ENCODE assay signal across 20 cellular contexts in the genomic region with DNA sequence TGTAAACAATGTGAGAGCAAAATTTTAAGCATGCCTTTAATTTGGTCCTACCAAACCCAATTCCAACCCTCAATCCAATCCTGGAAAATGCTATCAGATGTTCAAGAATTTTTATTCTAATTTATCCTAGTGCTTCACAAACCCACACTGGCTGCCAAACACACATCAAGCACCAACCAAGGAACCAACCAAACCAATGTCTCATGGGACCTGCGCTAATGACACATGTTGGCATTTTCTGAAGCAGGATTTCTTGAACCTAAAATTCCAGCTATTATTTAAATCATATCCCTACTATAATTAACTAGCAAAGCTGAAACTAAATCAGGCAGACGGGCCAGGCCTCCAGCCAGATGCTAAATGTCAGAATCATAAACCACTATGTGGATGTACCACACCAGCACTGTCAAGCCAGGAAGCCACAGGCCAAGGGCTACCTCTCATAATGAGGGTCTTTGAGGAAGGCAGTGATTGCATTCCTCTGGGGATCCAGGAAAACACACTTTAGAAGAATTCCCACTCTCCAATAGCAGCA. TPM values are rescaled to one million over a fixed set of nuclear protein-coding genes. Genes with fewer than 3 reads are reported as not detected.
A peak's percentile ranks its signal among the peaks of the same experiment; 100 is the strongest.
DNase-seq lines count a peak whose midpoint lies in the region; ATAC-seq and TF ChIP-seq lines count a peak whose summit lies in the region.
"Had no signal": no experiment of that assay in that cellular context is flagged by ENCODE, and none has a peak within 500 bp of the region (broad histone marks: within the 10 kb centered on the region; RNA-seq: fewer than 3 reads in every experiment).

No MANE protein-coding gene starts in this region.

- ATAC-seq in gastroesophageal sphincter, result no peak
- ATAC-seq in activated CD8-positive, alpha-beta T cell treated with anti-CD3 and anti-CD28 coated beads for 36 hours, result no peak
- ATAC-seq: left lung, upper lobe of right lung had no signal

- no peak overlapping the region for H3K27ac Mint-ChIP-seq in activated CD8-positive, alpha-beta T cell treated with anti-CD3 and anti-CD28 coated beads for 36 hours
- H3K27ac Mint-ChIP-seq: CD8-positive, alpha-beta memory T cell; nephron progenitor cell had no signal

- H3K9me3 ChIP-seq in BLaER1 treated with 17β-estradiol and CSF1 and Interleukin-3, amounts not matched to agents 10 nM and 100 nM (replicated peaks in 1 of 11), result no peaks in the 10 kb centered on the region
- H3K9me3 ChIP-seq in SJSA1 (replicated peaks) (no peaks in the 10 kb centered on the region), gastroesophageal sphincter (no peaks in the 10 kb centered on the region), skeletal muscle satellite cell (replicated peaks; ENCODE audit: low read length) (no peaks in the 10 kb centered on the region)
- H3K9me3 ChIP-seq: left lung, prostate gland, upper lobe of right lung had no signal

- H3K4me1 ChIP-seq in BLaER1 treated with 17β-estradiol and CSF1 and Interleukin-3, amounts not matched to agents 10 nM and 100 nM, result peaks cover 65 to 96% (median 78%) of the 10 kb centered on the region in 10 experiments
- peaks cover 33% of the 10 kb centered on the region for H3K4me1 ChIP-seq in SJSA1 (replicated peaks)
- peaks cover 0 to 90% (median 42%) of the 10 kb centered on the region in 3 donors for H3K4me1 ChIP-seq in gastroesophageal sphincter
- peaks cover 43% of the 10 kb centered on the region for H3K4me1 ChIP-seq in skeletal muscle satellite cell (ENCODE audit: control insufficient read depth, insufficient read depth, low read length)
- H3K4me1 ChIP-seq: prostate gland had no signal

- peaks cover 81 to 100% (median 96%) of the 10 kb centered on the region in 11 experiments for H4K20me1 ChIP-seq in BLaER1 treated with 17β-estradiol and CSF1 and Interleukin-3, amounts not matched to agents 10 nM and 100 nM

- no peaks in the 10 kb centered on the region for H3K9me3 Mint-ChIP-seq in activated CD8-positive, alpha-beta T cell treated with anti-CD3 and anti-CD28 coated beads for 36 hours
- H3K9me3 Mint-ChIP-seq: CD8-positive, alpha-beta memory T cell; nephron progenitor cell had no signal

- no peak for DNase-seq in SJSA1 (ENCODE audit: low read depth in 1 of 2, low spot score in 2 of 2)
- DNase-seq in GM10248 (ENCODE audit: extremely low spot score), result no peak
- DNase-seq in erythroblast (lab: John Stamatoyannopoulos, UW), result no peak
- DNase-seq in activated CD8-positive, alpha-beta T cell treated with anti-CD3 and anti-CD28 coated beads for 36 hours, result no peak
- DNase-seq: activated CD4-positive, alpha-beta T cell treated with anti-CD3 and anti-CD28 coated beads, Interleukin-2, amount 50 U/mL, for 48 hours; activated CD4-positive, CD25-positive, alpha-beta regulatory T cell; CD8-positive, alpha-beta memory T cell; Karpas-422; left lung; midbrain; NCI-H1048; NCI-H187; nephron progenitor cell; RPMI8226; T1000; upper lobe of right lung had no signal

- no peak for TF ChIP-seq CTCF in gastroesophageal sphincter (IDR thresholded peaks at IDR 0.05)
- no peak for TF ChIP-seq CTCF in GM10248 (IDR thresholded peaks at IDR 0.05; ENCODE audit: control extremely low read depth, extremely low read depth, low read depth, missing control alignments)
- TF ChIP-seq CTCF in activated CD8-positive, alpha-beta T cell treated with anti-CD3 and anti-CD28 coated beads for 36 hours (IDR thresholded peaks at IDR 0.05), result no peak

- no peak overlapping the region for H3K4me3 ChIP-seq in BLaER1 treated with 17β-estradiol and CSF1 and Interleukin-3, amounts not matched to agents 10 nM and 100 nM
- H3K4me3 ChIP-seq in SJSA1 (no peak overlapping the region), gastroesophageal sphincter (no peak overlapping the region), skeletal muscle satellite cell (ENCODE audit: low read length) (no peak overlapping the region)
- H3K4me3 ChIP-seq: left lung, prostate gland, upper lobe of right lung had no signal

- CTCF ChIA-PET in GM10248 (lab: Yijun Ruan, JAX), result interaction anchor here (1.1 to 1.9 kb wide), 6 partner anchors 10 to 422 kb away, joined by 3 to 9 read pairs (median 3); no protein-coding TSS in a partner anchor
- CTCF ChIA-PET in activated CD8-positive, alpha-beta T cell treated with anti-CD3 and anti-CD28 coated beads for 36 hours (lab: Charles Lee), result no interaction called here

- no peak overlapping the region for H3K27ac ChIP-seq in BLaER1 treated with 17β-estradiol and CSF1 and Interleukin-3, amounts not matched to agents 10 nM and 100 nM
- peak overlapping the region; percentile 21; the same call in 1 of the 2 replicates for H3K27ac ChIP-seq in SJSA1
- H3K27ac ChIP-seq in gastroesophageal sphincter, result peak overlapping the region in 3 of 4 donors; percentile 40 to 53 (median 47)
- H3K27ac ChIP-seq: left lung, prostate gland, upper lobe of right lung had no signal

- H3K4me1 Mint-ChIP-seq in activated CD8-positive, alpha-beta T cell treated with anti-CD3 and anti-CD28 coated beads for 36 hours (ENCODE audit: low read depth), result peaks cover 3% of the 10 kb centered on the region

- H3K27me3 ChIP-seq in BLaER1 treated with 17β-estradiol and CSF1 and Interleukin-3, amounts not matched to agents 10 nM and 100 nM, result peaks cover 0 to 13% (median 11%) of the 10 kb centered on the region in 11 experiments; a peak in 13 of 22 replicates
- H3K27me3 ChIP-seq in SJSA1 (replicated peaks), result no peaks in the 10 kb centered on the region
- no peaks in the 10 kb centered on the region for H3K27me3 ChIP-seq in gastroesophageal sphincter
- no peaks in the 10 kb centered on the region for H3K27me3 ChIP-seq in skeletal muscle satellite cell (ENCODE audit: control insufficient read depth, insufficient read depth, low read length)
- H3K27me3 ChIP-seq: left lung, upper lobe of right lung had no signal

- intact Hi-C loops in activated CD8-positive, alpha-beta T cell treated with anti-CD3 and anti-CD28 coated beads for 36 hours (cut with micrococcal nuclease), result no loop called here

- WGBS in gastroesophageal sphincter (ENCODE audit: low coverage in 1 of 2), 2 donors, result 40 to 64% methylated on average over 2 of the region's 2 CpGs

- peaks cover 9% of the 10 kb centered on the region for H3K27me3 Mint-ChIP-seq in activated CD8-positive, alpha-beta T cell treated with anti-CD3 and anti-CD28 coated beads for 36 hours

- no peak for TF ChIP-seq POLR2A in gastroesophageal sphincter (IDR thresholded peaks at IDR 0.05)
- no peak for TF ChIP-seq POLR2A in erythroblast (IDR thresholded peaks at IDR 0.05; ENCODE audit: low read length)

- peak overlapping the region; percentile 32 to 99 (median 68) for H3K4me2 ChIP-seq in BLaER1 treated with 17β-estradiol and CSF1 and Interleukin-3, amounts not matched to agents 10 nM and 100 nM
- peak overlapping the region; percentile 26 for H3K4me2 ChIP-seq in skeletal muscle satellite cell (ENCODE audit: low read length)

- POLR2A ChIA-PET in GM10248 (lab: Yijun Ruan, JAX), result no interaction called here
- POLR2A ChIA-PET in activated CD8-positive, alpha-beta T cell treated with anti-CD3 and anti-CD28 coated beads for 36 hours (lab: Charles Lee), result no interaction called here

- H3K36me3 ChIP-seq in BLaER1 treated with 17β-estradiol and CSF1 and Interleukin-3, amounts not matched to agents 10 nM and 100 nM, result peaks cover 0 to 80% (median 12%) of the 10 kb centered on the region in 11 experiments; a peak in 10 of 22 replicates
- H3K36me3 ChIP-seq in SJSA1 (peaks cover 49% of the 10 kb centered on the region), gastroesophageal sphincter (peaks cover 0 to 6% of the 10 kb centered on the region in 2 donors), skeletal muscle satellite cell (ENCODE audit: insufficient read depth, low read length) (peaks cover 26% of the 10 kb centered on the region)
- H3K36me3 ChIP-seq: left lung, prostate gland, upper lobe of right lung had no signal

- H3K36me3 Mint-ChIP-seq in activated CD8-positive, alpha-beta T cell treated with anti-CD3 and anti-CD28 coated beads for 36 hours (ENCODE audit: low read depth), result no peaks in the 10 kb centered on the region

- H3K4me3 Mint-ChIP-seq in activated CD8-positive, alpha-beta T cell treated with anti-CD3 and anti-CD28 coated beads for 36 hours, result no peak overlapping the region
- H3K4me3 Mint-ChIP-seq: CD8-positive, alpha-beta memory T cell; nephron progenitor cell had no signal

- no peak for TF ChIP-seq EP300 in gastroesophageal sphincter (IDR thresholded peaks at IDR 0.05)

- no peak overlapping the region for H3K9ac ChIP-seq in BLaER1 treated with 17β-estradiol and CSF1 and Interleukin-3, amounts not matched to agents 10 nM and 100 nM
- H3K9ac ChIP-seq in skeletal muscle satellite cell (ENCODE audit: low read depth, low read length), result peak overlapping the region; percentile 21

RNA-seq across cellular contexts. Expression of gene LATS2, which starts 5.8 kb away (rescaled TPM):
- 9.9 and 14.4 TPM in 2 replicates for total RNA-seq in SJSA1 (2014; rRNA removed; shearing (Covaris generic))
- total RNA-seq in gastroesophageal sphincter, result 10 to 100 TPM; 42.2 to 95.4 (median 56.5) TPM
- total RNA-seq in skeletal muscle satellite cell (2012; rRNA removed), result 9.4 and 11.1 TPM in 2 replicates
- total RNA-seq in activated CD8-positive, alpha-beta T cell treated with anti-CD3 and anti-CD28 coated beads for 36 hours, result 1 to 10 TPM; 1.3 to 3.0 TPM

Comparison
In these comparisons a context has a peak if more than half of its experiments do, and no peak if none do; other contexts are left out.
1. H3K27ac ChIP-seq: peak in SJSA1 (single experiment) and gastroesophageal sphincter (3 of 4); none in BLaER1 treated with 17β-estradiol and CSF1 and Interleukin-3, amounts not matched to agents 10 nM and 100 nM (0 of 11).